Comparison of ENCODE assay signal across 16 cellular contexts in the genomic region with DNA sequence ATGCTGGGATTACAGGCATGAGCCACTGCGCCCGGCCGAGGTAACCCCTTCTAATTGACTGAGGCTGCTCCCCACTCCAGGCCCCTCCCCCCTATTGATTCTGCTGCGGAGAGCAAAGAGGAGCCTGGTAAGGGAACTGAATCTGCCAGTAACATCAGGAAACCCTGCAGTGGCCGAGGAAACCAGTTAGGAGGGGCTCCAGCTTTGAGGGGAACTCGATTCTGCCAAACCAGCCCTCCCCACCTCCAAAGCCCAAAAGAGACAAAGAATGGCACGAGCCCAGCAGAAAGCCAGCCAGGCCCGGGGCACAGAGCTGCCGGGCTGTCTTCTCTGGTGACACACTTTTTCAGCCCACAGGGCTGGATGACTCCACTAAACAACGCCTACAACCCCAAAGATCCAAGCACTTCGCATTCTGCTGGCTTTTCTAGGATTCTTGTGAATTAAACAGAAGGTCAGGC. TPM values are rescaled to one million over a fixed set of nuclear protein-coding genes. Genes with fewer than 3 reads are reported as not detected.
A peak's percentile ranks its signal among the peaks of the same experiment; 100 is the strongest.
DNase-seq lines count a peak whose midpoint lies in the region; ATAC-seq and TF ChIP-seq lines count a peak whose summit lies in the region.
"Had no signal": no experiment of that assay in that cellular context is flagged by ENCODE, and none has a peak within 500 bp of the region (broad histone marks: within the 10 kb centered on the region; RNA-seq: fewer than 3 reads in every experiment).

No MANE protein-coding gene starts in this region.

- peak overlapping the region; percentile 84 to 92 (median 84) for H3K27ac Mint-ChIP-seq in nephron
- H3K27ac Mint-ChIP-seq: activated naive CD8-positive, alpha-beta T cell treated with anti-CD3 and anti-CD28 coated beads for 36 hours had no signal

- H3K27ac ChIP-seq in heart left ventricle (peak overlapping the region in 1 of 12 donors; percentile 20), right atrium auricular region (peak overlapping the region in 1 of 2 donors; percentile 35), dorsolateral prefrontal cortex (peak overlapping the region in 54 of 59 donors; percentile 31 to 85 (median 69)), aorta (ENCODE audit: low read depth in 1 of 2, low read length in 2 of 2) (no peak overlapping the region)
- H3K27ac ChIP-seq: SJCRH30, VCaP had no signal

- peaks cover 4% of the 10 kb centered on the region for H3K27me3 Mint-ChIP-seq in nephron (ENCODE audit: low read depth)
- H3K27me3 Mint-ChIP-seq: activated naive CD8-positive, alpha-beta T cell treated with anti-CD3 and anti-CD28 coated beads for 36 hours had no signal

- peaks cover 23% of the 10 kb centered on the region for H3K36me3 Mint-ChIP-seq in nephron (ENCODE audit: low read depth)

- TF ChIP-seq POLR2A in heart left ventricle (IDR thresholded peaks at IDR 0.05) = no peak

- WGBS in heart left ventricle, 4 donors = 50 to 61% (median 53%) methylated on average over 11 of the region's 11 CpGs
- WGBS in aorta, 2 donors = 21 to 30% methylated on average over 11 of the region's 11 CpGs

- peaks cover 32% of the 10 kb centered on the region for H3K4me1 Mint-ChIP-seq in nephron

- H3K4me1 ChIP-seq in heart left ventricle = peaks cover 0 to 15% (median 10%) of the 10 kb centered on the region in 12 donors
- H3K4me1 ChIP-seq in right atrium auricular region = peaks cover 0 to 18% of the 10 kb centered on the region in 2 donors
- no peaks in the 10 kb centered on the region for H3K4me1 ChIP-seq in aorta (ENCODE audit: control insufficient read depth in 1 of 2, insufficient read depth in 2 of 2, low read length in 2 of 2)
- H3K4me1 ChIP-seq: SJCRH30 had no signal

- H3K4me3 Mint-ChIP-seq in nephron = peak overlapping the region in 1 of 3 experiments; percentile 16
- H3K4me3 Mint-ChIP-seq: activated naive CD8-positive, alpha-beta T cell treated with anti-CD3 and anti-CD28 coated beads for 36 hours had no signal

- DNase-seq in heart left ventricle (peak in 1 of 5 donors; percentile 23), right atrium auricular region (ENCODE audit: low spot score) (no peak), dorsolateral prefrontal cortex (peak; percentile 46 to 80 (median 74)), aorta (no peak)
- DNase-seq: activated CD8-positive, alpha-beta memory T cell treated with anti-CD3 and anti-CD28 coated beads, Interleukin-2, amount 50 U/mL, for 48 hours; activated naive CD8-positive, alpha-beta T cell treated with anti-CD3 and anti-CD28 coated beads for 36 hours; dermis blood vessel endothelial cell; kidney; NCI-H524 treated with DMSO at 0.1 percent for 48 hours; SJCRH30; stimulated activated CD4-positive, alpha-beta T cell treated with anti-CD3 and anti-CD28 coated beads, Interleukin-15, amount 100 ng/mL, for 24 hours had no signal

- H3K36me3 ChIP-seq in heart left ventricle (no peaks in the 10 kb centered on the region), right atrium auricular region (no peaks in the 10 kb centered on the region), aorta (ENCODE audit: control insufficient read depth in 1 of 2, insufficient read depth in 2 of 2, low read length in 1 of 2) (no peaks in the 10 kb centered on the region)
- H3K36me3 ChIP-seq: SJCRH30 had no signal

- H3K9me3 Mint-ChIP-seq in nephron = peaks cover 19% of the 10 kb centered on the region

- TF ChIP-seq CTCF in heart left ventricle (IDR thresholded peaks at IDR 0.05) (no peak), right atrium auricular region (IDR thresholded peaks at IDR 0.05) (no peak), dorsolateral prefrontal cortex (IDR thresholded peaks at IDR 0.05 in 54 of 56, conservative IDR thresholded peaks at IDR 0.05 in 2 of 56; ENCODE audit: low read depth in 1 of 56, partially characterized antibody in 56 of 56) (no peak), nephron (IDR thresholded peaks at IDR 0.05; ENCODE audit: unreplicated experiment in 3 of 3) (no peak)

- H3K4me3 ChIP-seq in heart left ventricle = no peak overlapping the region
- H3K4me3 ChIP-seq in right atrium auricular region = no peak overlapping the region
- H3K4me3 ChIP-seq in dorsolateral prefrontal cortex = peak overlapping the region in 36 of 59 donors; percentile 0 to 50 (median 22)
- H3K4me3 ChIP-seq in aorta (ENCODE audit: low read length in 2 of 2) = no peak overlapping the region
- H3K4me3 ChIP-seq: SJCRH30 had no signal

- intact Hi-C loops in heart left ventricle (cut with DNase I) (no loop called here), dorsolateral prefrontal cortex (cut with DNase I) (loop anchor here in 1 of 2 donors (10.0 kb wide), 1 partner anchor 50 kb away; no protein-coding TSS in a partner anchor), aorta (cut with DNase I) (no loop called here)

- no peaks in the 10 kb centered on the region for H3K27me3 ChIP-seq in heart left ventricle
- H3K27me3 ChIP-seq in right atrium auricular region = no peaks in the 10 kb centered on the region
- H3K27me3 ChIP-seq in dorsolateral prefrontal cortex = no peaks in the 10 kb centered on the region
- H3K27me3 ChIP-seq in aorta (ENCODE audit: control insufficient read depth in 1 of 2, insufficient read depth in 2 of 2, low read length in 1 of 2) = no peaks in the 10 kb centered on the region
- H3K27me3 ChIP-seq: SJCRH30 had no signal

- H3K9me3 ChIP-seq in heart left ventricle (peaks cover 0 to 16% (median 12%) of the 10 kb centered on the region in 12 donors), right atrium auricular region (peaks cover 4 to 7% of the 10 kb centered on the region in 2 donors), aorta (ENCODE audit: control insufficient read depth, low read length) (peaks cover 2% of the 10 kb centered on the region)

- ATAC-seq in heart left ventricle (peak in 3 of 4 donors; percentile 43 to 56 (median 55)), aorta (ENCODE audit: low FRiP score) (peak; percentile 42), GM19467 (IDR thresholded peaks at IDR 0.05; ENCODE audit: unreplicated experiment) (no peak), GM18511 (IDR thresholded peaks at IDR 0.05; ENCODE audit: unreplicated experiment) (no peak), HG02571 (IDR thresholded peaks at IDR 0.05; ENCODE audit: unreplicated experiment) (no peak)

RNA-seq across cellular contexts. Expression of a gene that starts 15.0 kb away (rescaled TPM):
- total RNA-seq in heart left ventricle = 10 to 100 TPM; 29.9 to 44.9 (median 36.7) TPM
- 10 to 100 TPM; 24.6 to 25.8 TPM for polyA plus RNA-seq in heart left ventricle
- 10 to 100 TPM; 27.6 to 34.3 TPM for total RNA-seq in right atrium auricular region
- total RNA-seq in dorsolateral prefrontal cortex = 10 to 100 TPM; 36.3 to 64.1 (median 51.0) TPM
- 10 to 100 TPM; 30.7 to 52.8 TPM for total RNA-seq in aorta
- polyA plus RNA-seq in aorta = 10 to 100 TPM; 13.0 to 25.6 TPM

Comparison
In these comparisons a context has a peak if more than half of its experiments do, and no peak if none do; other contexts are left out.
1. ATAC-seq: peak in heart left ventricle (3 of 4) and aorta (single experiment); none in GM19467 (single experiment), GM18511 (single experiment) and HG02571 (single experiment).
2. DNase-seq: peak in dorsolateral prefrontal cortex (10 of 10); none in right atrium auricular region (single experiment) and aorta (0 of 2).
3. H3K27ac ChIP-seq: peak in dorsolateral prefrontal cortex (54 of 59); none in aorta (0 of 2).
4. H3K4me3 ChIP-seq: peak in dorsolateral prefrontal cortex (36 of 59); none in heart left ventricle (0 of 12), right atrium auricular region (0 of 2) and aorta (0 of 2).